ENCODE assay signal across 29 cellular contexts in the genomic region with DNA sequence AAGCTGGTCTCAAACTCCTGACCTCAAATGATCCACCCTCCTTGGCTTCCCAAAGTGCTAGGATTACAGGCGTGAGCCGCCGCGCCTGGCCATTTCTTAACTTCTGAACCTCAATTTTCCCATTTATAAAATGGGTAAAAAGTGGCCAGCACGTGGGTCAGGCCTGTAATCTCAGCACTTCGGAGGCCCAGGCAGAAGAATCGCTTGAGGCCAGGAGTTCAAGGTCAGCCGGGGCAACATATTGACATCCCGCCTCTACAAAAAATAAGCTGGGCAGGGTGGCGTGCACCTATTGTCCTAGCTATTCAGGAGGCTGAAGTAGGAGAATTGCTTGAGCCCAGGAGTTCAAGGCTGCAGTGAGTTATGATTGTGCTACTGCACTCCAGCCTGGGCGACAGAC.
"Had no signal": no experiment of that assay in that cellular context is flagged by ENCODE, and none has a peak within 500 bp of the region (broad histone marks: within the 10 kb centered on the region; RNA-seq: fewer than 3 reads in every experiment).

No MANE protein-coding gene starts in this region.

- H3K36me3 ChIP-seq: colonic mucosa, esophagus muscularis mucosa, esophagus squamous epithelium, gastrocnemius medialis, gastroesophageal sphincter, heart left ventricle, heart right ventricle had no signal

- H3K9me3 Mint-ChIP-seq: dendritic cell treated with granulocyte-macrophage colony-stimulating factor and Interleukin-4, amounts not matched to agents 40 ng/mL and 50 ng/mL, for 4 days; effector memory CD8-positive, alpha-beta T cell; endodermal cell had no signal

- H3K4me1 ChIP-seq: colonic mucosa, foreskin keratinocyte had no signal

- H3K4me3 Mint-ChIP-seq: dendritic cell treated with granulocyte-macrophage colony-stimulating factor and Interleukin-4, amounts not matched to agents 40 ng/mL and 50 ng/mL, for 4 days; effector memory CD8-positive, alpha-beta T cell; endodermal cell had no signal

- H3K27ac ChIP-seq: colonic mucosa, coronary artery, dorsolateral prefrontal cortex, epithelial cell of prostate, esophagus muscularis mucosa, esophagus squamous epithelium, foreskin keratinocyte, gastrocnemius medialis, gastroesophageal sphincter, heart left ventricle, heart right ventricle had no signal

- H3K27me3 ChIP-seq: colonic mucosa, dorsolateral prefrontal cortex, esophagus muscularis mucosa, esophagus squamous epithelium, gastrocnemius medialis, gastroesophageal sphincter, heart left ventricle had no signal

- H3K4me3 ChIP-seq: colonic mucosa, coronary artery, dorsolateral prefrontal cortex, esophagus muscularis mucosa, esophagus squamous epithelium, gastrocnemius medialis, gastroesophageal sphincter, heart left ventricle, heart right ventricle had no signal

- FAIRE-seq: colon, endometrium, endothelial cell of umbilical vein, frontal cortex had no signal

- H3K9me3 ChIP-seq: colonic mucosa, esophagus muscularis mucosa, esophagus squamous epithelium, gastrocnemius medialis, gastroesophageal sphincter, heart left ventricle, heart right ventricle had no signal

- ATAC-seq: effector memory CD8-positive, alpha-beta T cell; esophagus mucosa; foreskin keratinocyte; gastrocnemius medialis; gastroesophageal sphincter; heart left ventricle; heart right ventricle had no signal

- H3K27ac Mint-ChIP-seq: dendritic cell treated with granulocyte-macrophage colony-stimulating factor and Interleukin-4, amounts not matched to agents 40 ng/mL and 50 ng/mL, for 4 days; effector memory CD8-positive, alpha-beta T cell; endodermal cell had no signal

- H3K27me3 Mint-ChIP-seq: effector memory CD8-positive, alpha-beta T cell had no signal

- DNase-seq: colonic mucosa; cortex of kidney; dermis blood vessel endothelial cell; dorsolateral prefrontal cortex; effector CD4-positive, alpha-beta T cell; effector CD8-positive, alpha-beta T cell; effector memory CD4-positive, alpha-beta T cell; effector memory CD8-positive, alpha-beta T cell; endodermal cell; erythroblast; esophagus squamous epithelium; foreskin fibroblast; foreskin keratinocyte; foreskin melanocyte; gastrocnemius medialis; glutamatergic neuron; head of caudate nucleus; heart left ventricle; heart right ventricle had no signal
